In genomic region chr16:1542533-1542932, GRCh38 we compare ENCODE assay signal across 2 cellular contexts.
TF ChIP-seq lines count a peak whose summit lies in the region.

No MANE protein-coding gene starts in this region.

TF ChIP-seq in K562, 482 proteins besides CTCF, POLR2A, EP300 and RAD21 (continues in another document):
- TF ChIP-seq ZBTB33 (CRISPR knock-in tag; IDR thresholded peaks at IDR 0.05) = peak; percentile 66; the same call in 1 of the 2 replicates
- no peak for TF ChIP-seq ZNF224 (CRISPR knock-in tag; IDR thresholded peaks at IDR 0.05)
- no peak for TF ChIP-seq KDM5B (IDR thresholded peaks at IDR 0.05; ENCODE audit: insufficient replicate concordance, low read depth, low read length)
- 0 out of 2 replicates have a peak, but pooled peaks have one; percentile 26 for TF ChIP-seq ZNF143 (CRISPR knock-in tag; IDR thresholded peaks at IDR 0.05)
- TF ChIP-seq L3MBTL2 (IDR thresholded peaks at IDR 0.05) = peak; percentile 26; the same call in 1 of the 2 replicates
- no peak for TF ChIP-seq BMI1 (IDR thresholded peaks at IDR 0.05; ENCODE audit: low read length)
- TF ChIP-seq MGA (IDR thresholded peaks at IDR 0.05) = peak; percentile 80
- TF ChIP-seq E2F6 (IDR thresholded peaks at IDR 0.05; ENCODE audit: borderline replicate concordance in 1 of 2, extremely low read depth in 1 of 2, insufficient read depth in 1 of 2, insufficient read length in 1 of 2, low read depth in 1 of 2, low read length in 1 of 2, poor library complexity in 1 of 2, severe bottlenecking in 1 of 2) = peak in 1 of 2 experiments; percentile 68
- TF ChIP-seq HNRNPUL1 (IDR thresholded peaks at IDR 0.05; ENCODE audit: low read length) = no peak

TF ChIP-seq in SK-N-SH, 30 proteins besides CTCF, POLR2A, EP300 and RAD21:
- TF ChIP-seq SIN3A (IDR thresholded peaks at IDR 0.05; ENCODE audit: borderline replicate concordance, low read depth, low read length) (no peak), USF1 (IDR thresholded peaks at IDR 0.05; ENCODE audit: borderline replicate concordance, low read depth) (no peak), JUND (IDR thresholded peaks at IDR 0.05) (no peak), TAF1 (IDR thresholded peaks at IDR 0.05; ENCODE audit: borderline replicate concordance, low read depth, low read length) (no peak), CHD2 (IDR thresholded peaks at IDR 0.05; ENCODE audit: low read length, partially characterized antibody) (no peak), ZBTB33 (IDR thresholded peaks at IDR 0.05; ENCODE audit: borderline replicate concordance, low read depth) (no peak), MXI1 (IDR thresholded peaks at IDR 0.05; ENCODE audit: low read depth, low read length) (no peak), SMC3 (IDR thresholded peaks at IDR 0.05; ENCODE audit: low read depth, low read length) (no peak)
- TF ChIP-seq, protein P1, sequence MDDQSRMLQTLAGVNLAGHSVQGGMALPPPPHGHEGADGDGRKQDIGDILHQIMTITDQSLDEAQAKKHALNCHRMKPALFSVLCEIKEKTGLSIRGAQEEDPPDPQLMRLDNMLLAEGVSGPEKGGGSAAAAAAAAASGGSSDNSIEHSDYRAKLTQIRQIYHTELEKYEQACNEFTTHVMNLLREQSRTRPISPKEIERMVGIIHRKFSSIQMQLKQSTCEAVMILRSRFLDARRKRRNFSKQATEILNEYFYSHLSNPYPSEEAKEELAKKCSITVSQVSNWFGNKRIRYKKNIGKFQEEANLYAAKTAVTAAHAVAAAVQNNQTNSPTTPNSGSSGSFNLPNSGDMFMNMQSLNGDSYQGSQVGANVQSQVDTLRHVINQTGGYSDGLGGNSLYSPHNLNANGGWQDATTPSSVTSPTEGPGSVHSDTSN (IDR thresholded peaks at IDR 0.05) = no peak
